1 cellular context compared by ENCODE assay signal in genomic region chr10:104639595-104640338, GRCh38.
A peak's percentile ranks its signal among the peaks of the same experiment; 100 is the strongest.
TF ChIP-seq lines count a peak whose summit lies in the region.

No MANE protein-coding gene starts in this region.

TF ChIP-seq in H1, 55 proteins besides CTCF, POLR2A, EP300 and RAD21 (continued from another document):
- peak; percentile 66 for TF ChIP-seq KDM4A (IDR thresholded peaks at IDR 0.05; ENCODE audit: low read depth, low read length, severe bottlenecking)
- TF ChIP-seq TAF1 (IDR thresholded peaks at IDR 0.05; ENCODE audit: low read depth, low read length): 0 out of 2 replicates have a peak, but pooled peaks have one; percentile 7
- TF ChIP-seq HDAC2 (IDR thresholded peaks at IDR 0.05; ENCODE audit: borderline replicate concordance in 1 of 2, low read depth in 2 of 2, low read length in 2 of 2): no peak
- no peak for TF ChIP-seq USF2 (IDR thresholded peaks at IDR 0.05; ENCODE audit: low read length)
- no peak for TF ChIP-seq BACH1 (IDR thresholded peaks at IDR 0.05; ENCODE audit: low read length)
- peak; percentile 81 for TF ChIP-seq MAX (IDR thresholded peaks at IDR 0.05)
- no peak for TF ChIP-seq CHD1 (IDR thresholded peaks at IDR 0.05; ENCODE audit: low read depth, low read length)
- TF ChIP-seq SUZ12 (IDR thresholded peaks at IDR 0.05; ENCODE audit: low read length): peak; percentile 94
- peak; percentile 61 for TF ChIP-seq RNF2 (IDR thresholded peaks at IDR 0.05; ENCODE audit: borderline replicate concordance, low read depth, low read length, missing control alignments, poor library complexity, severe bottlenecking)
- TF ChIP-seq RBBP5 (IDR thresholded peaks at IDR 0.05; ENCODE audit: borderline replicate concordance, low read depth, low read length): peak; percentile 31; the same call in 1 of the 2 replicates
- peak; percentile 90 for TF ChIP-seq EZH2 (IDR thresholded peaks at IDR 0.05; ENCODE audit: low read depth, low read length, severe bottlenecking)
- TF ChIP-seq E2F6 (IDR thresholded peaks at IDR 0.05): peak; percentile 86
